In the genomic region with DNA sequence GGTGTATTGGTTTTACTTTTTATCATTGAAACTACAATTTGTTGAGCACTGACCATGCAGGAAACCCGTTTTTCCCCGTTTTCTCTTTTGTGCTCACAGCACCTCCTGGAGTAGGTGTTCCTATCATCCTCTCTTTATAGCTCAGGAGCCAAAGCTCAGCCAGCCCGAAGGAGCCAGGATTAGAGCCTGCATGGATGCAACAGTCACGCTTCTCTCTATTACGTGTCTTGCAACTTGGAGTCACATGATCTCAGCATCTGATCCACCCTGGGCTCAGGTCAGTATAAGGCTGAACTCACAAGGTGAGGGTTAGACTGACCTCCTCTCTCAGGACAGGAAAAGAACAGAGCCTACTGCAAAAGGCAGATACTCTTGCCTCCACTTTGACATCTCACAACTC, we compare ENCODE assay signal across 22 cellular contexts.
DNase-seq lines count a peak whose midpoint lies in the region; TF ChIP-seq lines count a peak whose summit lies in the region.
"Had no signal": no experiment of that assay in that cellular context is flagged by ENCODE, and none has a peak within 500 bp of the region (broad histone marks: within the 10 kb centered on the region; RNA-seq: fewer than 3 reads in every experiment).

No MANE protein-coding gene starts in this region.

- POLR2A ChIA-PET in activated CD4-positive, alpha-beta T cell treated with anti-CD3 and anti-CD28 coated beads, Interleukin-2, amount 10 ng/mL, durations not matched to agents 7 days and 5 days (lab: Charles Lee), result no interaction called here

- CTCF ChIA-PET in activated CD4-positive, alpha-beta T cell treated with anti-CD3 and anti-CD28 coated beads, Interleukin-2, amount 10 ng/mL, durations not matched to agents 7 days and 5 days (lab: Charles Lee), result interaction anchor here (0.9 to 2.4 kb wide), 4 partner anchors 10 to 179 kb away, joined by 3 to 9 read pairs (median 3); no protein-coding TSS in a partner anchor

- DNase-seq in activated T-helper 2 cell treated with anti-CD3 and anti-CD28 coated beads, Interferon-gamma antibody, Interleukin-2, Interleukin-4, amounts not matched to agents 10 μg/mL and 5 μg/mL and 100 μg/mL, durations not matched to agents 14 hours and 24 hours and 36 hours (ENCODE audit: low spot score), result peak; percentile 3
- peak; percentile 25 for DNase-seq in medulla oblongata (ENCODE audit: extremely low spot score)
- DNase-seq in thyroid gland, result no peak
- DNase-seq in activated CD4-positive, alpha-beta T cell treated with anti-CD3 and anti-CD28 coated beads, Interleukin-2, amount 10 ng/mL, durations not matched to agents 7 days and 5 days, result no peak
- no peak for DNase-seq in stimulated activated CD4-positive, alpha-beta T cell treated with anti-CD3 and anti-CD28 coated beads, Interleukin-4, amount 100 ng/mL, for 4 hours
- no peak for DNase-seq in BE2C
- DNase-seq in GF-D8 (lab: John Stamatoyannopoulos, UW), result no peak
- DNase-seq: anterior cingulate cortex; KG1; midbrain; NCI-H1436 treated with DMSO at 0.1 percent for 48 hours; SK-N-SH; stimulated activated naive CD4-positive, alpha-beta T cell; tibial artery had no signal

- H3K4me1 ChIP-seq in thyroid gland, result peaks cover 41 to 44% of the 10 kb centered on the region in 2 donors
- no peaks in the 10 kb centered on the region; the same call in 1 of the 2 replicates for H3K4me1 ChIP-seq in BE2C

- H3K9me3 ChIP-seq in thyroid gland, result no peaks in the 10 kb centered on the region
- H3K9me3 ChIP-seq in BE2C, result no peaks in the 10 kb centered on the region
- H3K9me3 ChIP-seq: heart left ventricle, left lung, SK-N-SH, tibial artery had no signal

- H3K27me3 Mint-ChIP-seq in activated T-helper 2 cell treated with anti-CD3 and anti-CD28 coated beads, Interferon-gamma antibody, Interleukin-2, Interleukin-4, amounts not matched to agents 10 μg/mL and 5 μg/mL and 100 μg/mL, durations not matched to agents 14 hours and 24 hours and 36 hours (ENCODE audit: low read depth), result no peaks in the 10 kb centered on the region
- H3K27me3 Mint-ChIP-seq in activated CD4-positive, alpha-beta T cell treated with anti-CD3 and anti-CD28 coated beads, Interleukin-2, amount 10 ng/mL, durations not matched to agents 7 days and 5 days, result no peaks in the 10 kb centered on the region
- H3K27me3 Mint-ChIP-seq: activated naive CD4-positive, alpha-beta T cell treated with anti-CD3 and anti-CD28 coated beads, Interleukin-2, amount 50 U/mL, for 24 hours had no signal

- TF ChIP-seq EP300 in Ishikawa (IDR thresholded peaks at IDR 0.05; ENCODE audit: borderline replicate concordance), result no peak

- H3K27me3 ChIP-seq in thyroid gland (no peaks in the 10 kb centered on the region), BE2C (no peaks in the 10 kb centered on the region)
- H3K27me3 ChIP-seq: cardiac muscle cell, heart left ventricle, left lung, tibial artery had no signal

- no peaks in the 10 kb centered on the region for H3K36me3 Mint-ChIP-seq in activated T-helper 2 cell treated with anti-CD3 and anti-CD28 coated beads, Interferon-gamma antibody, Interleukin-2, Interleukin-4, amounts not matched to agents 10 μg/mL and 5 μg/mL and 100 μg/mL, durations not matched to agents 14 hours and 24 hours and 36 hours (ENCODE audit: low read depth)
- no peaks in the 10 kb centered on the region for H3K36me3 Mint-ChIP-seq in activated CD4-positive, alpha-beta T cell treated with anti-CD3 and anti-CD28 coated beads, Interleukin-2, amount 10 ng/mL, durations not matched to agents 7 days and 5 days (ENCODE audit: low read depth)

- no peak overlapping the region for H3K4me3 Mint-ChIP-seq in activated T-helper 2 cell treated with anti-CD3 and anti-CD28 coated beads, Interferon-gamma antibody, Interleukin-2, Interleukin-4, amounts not matched to agents 10 μg/mL and 5 μg/mL and 100 μg/mL, durations not matched to agents 14 hours and 24 hours and 36 hours (ENCODE audit: low read depth)
- no peak overlapping the region for H3K4me3 Mint-ChIP-seq in activated CD4-positive, alpha-beta T cell treated with anti-CD3 and anti-CD28 coated beads, Interleukin-2, amount 10 ng/mL, durations not matched to agents 7 days and 5 days
- H3K4me3 Mint-ChIP-seq: activated naive CD4-positive, alpha-beta T cell treated with anti-CD3 and anti-CD28 coated beads, Interleukin-2, amount 50 U/mL, for 24 hours; activated T-helper 1 cell treated with anti-CD3 and anti-CD28 coated beads, Interleukin-12 subunit alpha, Interleukin-12 subunit beta, Interleukin-2, Interleukin-4 antibody, amounts not matched to agents 30 ng/mL and 10 ng/mL and 1 ng/mL, durations not matched to agents 14 hours and 24 hours and 36 hours; neural crest cell had no signal

- TF ChIP-seq CTCF in thyroid gland (IDR thresholded peaks at IDR 0.05), result no peak
- TF ChIP-seq CTCF in BE2C (IDR thresholded peaks at IDR 0.05; ENCODE audit: low read depth, low read length), result no peak

- peaks cover 4% of the 10 kb centered on the region for H3K4me1 Mint-ChIP-seq in activated T-helper 2 cell treated with anti-CD3 and anti-CD28 coated beads, Interferon-gamma antibody, Interleukin-2, Interleukin-4, amounts not matched to agents 10 μg/mL and 5 μg/mL and 100 μg/mL, durations not matched to agents 14 hours and 24 hours and 36 hours (ENCODE audit: low read depth)
- H3K4me1 Mint-ChIP-seq in activated CD4-positive, alpha-beta T cell treated with anti-CD3 and anti-CD28 coated beads, Interleukin-2, amount 10 ng/mL, durations not matched to agents 7 days and 5 days, result peaks cover 4% of the 10 kb centered on the region

- H3K36me3 ChIP-seq in thyroid gland, result no peaks in the 10 kb centered on the region
- H3K36me3 ChIP-seq in BE2C, result no peaks in the 10 kb centered on the region
- H3K36me3 ChIP-seq: cardiac muscle cell, left lung had no signal

- H3K27ac ChIP-seq in thyroid gland, result peak overlapping the region in 2 of 3 donors; percentile 61 to 72
- H3K27ac ChIP-seq: cardiac muscle cell, epithelial cell of prostate, heart left ventricle, left lung, tibial artery had no signal

- H3K27ac Mint-ChIP-seq in activated T-helper 2 cell treated with anti-CD3 and anti-CD28 coated beads, Interferon-gamma antibody, Interleukin-2, Interleukin-4, amounts not matched to agents 10 μg/mL and 5 μg/mL and 100 μg/mL, durations not matched to agents 14 hours and 24 hours and 36 hours, result no peak overlapping the region
- no peak overlapping the region for H3K27ac Mint-ChIP-seq in activated CD4-positive, alpha-beta T cell treated with anti-CD3 and anti-CD28 coated beads, Interleukin-2, amount 10 ng/mL, durations not matched to agents 7 days and 5 days
- H3K27ac Mint-ChIP-seq: activated naive CD4-positive, alpha-beta T cell treated with anti-CD3 and anti-CD28 coated beads, Interleukin-2, amount 50 U/mL, for 24 hours; activated T-helper 1 cell treated with anti-CD3 and anti-CD28 coated beads, Interleukin-12 subunit alpha, Interleukin-12 subunit beta, Interleukin-2, Interleukin-4 antibody, amounts not matched to agents 30 ng/mL and 10 ng/mL and 1 ng/mL, durations not matched to agents 14 hours and 24 hours and 36 hours had no signal

- H3K4me3 ChIP-seq in thyroid gland (replicated peaks in 1 of 3), result no peak overlapping the region
- H3K4me3 ChIP-seq in BE2C (ENCODE audit: low read depth, low read length), result no peak overlapping the region
- H3K4me3 ChIP-seq: cardiac muscle cell, heart left ventricle, left lung, tibial artery had no signal

- H3K9me3 Mint-ChIP-seq in activated T-helper 2 cell treated with anti-CD3 and anti-CD28 coated beads, Interferon-gamma antibody, Interleukin-2, Interleukin-4, amounts not matched to agents 10 μg/mL and 5 μg/mL and 100 μg/mL, durations not matched to agents 14 hours and 24 hours and 36 hours, result no peaks in the 10 kb centered on the region
- H3K9me3 Mint-ChIP-seq in activated CD4-positive, alpha-beta T cell treated with anti-CD3 and anti-CD28 coated beads, Interleukin-2, amount 10 ng/mL, durations not matched to agents 7 days and 5 days, result no peaks in the 10 kb centered on the region
- H3K9me3 Mint-ChIP-seq: activated naive CD4-positive, alpha-beta T cell treated with anti-CD3 and anti-CD28 coated beads, Interleukin-2, amount 50 U/mL, for 24 hours; activated T-helper 1 cell treated with anti-CD3 and anti-CD28 coated beads, Interleukin-12 subunit alpha, Interleukin-12 subunit beta, Interleukin-2, Interleukin-4 antibody, amounts not matched to agents 30 ng/mL and 10 ng/mL and 1 ng/mL, durations not matched to agents 14 hours and 24 hours and 36 hours; neural crest cell had no signal

- WGBS in thyroid gland, 2 donors, result 87% methylated on average over 5 of the region's 5 CpGs

- no peak for TF ChIP-seq POLR2A in thyroid gland (IDR thresholded peaks at IDR 0.05)

- intact Hi-C loops in activated T-helper 2 cell treated with anti-CD3 and anti-CD28 coated beads, Interferon-gamma antibody, Interleukin-2, Interleukin-4, amounts not matched to agents 10 μg/mL and 5 μg/mL and 100 μg/mL, durations not matched to agents 14 hours and 24 hours and 36 hours (cut with micrococcal nuclease), result no loop called here
- intact Hi-C loops in thyroid gland (cut with DNase I), result loop anchor here (5.0 to 10.0 kb wide), 2 partner anchors 60 to 177 kb away; no protein-coding TSS in a partner anchor

- no peak for TF ChIP-seq RAD21 in Ishikawa (IDR thresholded peaks at IDR 0.05; ENCODE audit: low read depth)

TF ChIP-seq in Ishikawa, 13 proteins besides CTCF, POLR2A, EP300 and RAD21:
- TF ChIP-seq, protein P1, sequence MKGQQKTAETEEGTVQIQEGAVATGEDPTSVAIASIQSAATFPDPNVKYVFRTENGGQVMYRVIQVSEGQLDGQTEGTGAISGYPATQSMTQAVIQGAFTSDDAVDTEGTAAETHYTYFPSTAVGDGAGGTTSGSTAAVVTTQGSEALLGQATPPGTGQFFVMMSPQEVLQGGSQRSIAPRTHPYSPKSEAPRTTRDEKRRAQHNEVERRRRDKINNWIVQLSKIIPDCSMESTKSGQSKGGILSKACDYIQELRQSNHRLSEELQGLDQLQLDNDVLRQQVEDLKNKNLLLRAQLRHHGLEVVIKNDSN (IDR thresholded peaks at IDR 0.05), result peak; percentile 36; the same call in 1 of the 2 replicates
- no peak for TF ChIP-seq CREB1 (IDR thresholded peaks at IDR 0.05; ENCODE audit: low read depth)
- no peak for TF ChIP-seq TAF1 (IDR thresholded peaks at IDR 0.05; ENCODE audit: low read depth)
- TF ChIP-seq YY1 (IDR thresholded peaks at IDR 0.05; ENCODE audit: low read depth), result no peak

Comparison
In these comparisons a context has a peak if more than half of its experiments do, and no peak if none do; other contexts are left out.
1. DNase-seq: peak in activated T-helper 2 cell treated with anti-CD3 and anti-CD28 coated beads, Interferon-gamma antibody, Interleukin-2, Interleukin-4, amounts not matched to agents 10 μg/mL and 5 μg/mL and 100 μg/mL, durations not matched to agents 14 hours and 24 hours and 36 hours (single experiment) and medulla oblongata (single experiment); none in thyroid gland (0 of 2), activated CD4-positive, alpha-beta T cell treated with anti-CD3 and anti-CD28 coated beads, Interleukin-2, amount 10 ng/mL, durations not matched to agents 7 days and 5 days (single experiment), stimulated activated CD4-positive, alpha-beta T cell treated with anti-CD3 and anti-CD28 coated beads, Interleukin-4, amount 100 ng/mL, for 4 hours (0 of 2), BE2C (single experiment) and GF-D8 (single experiment).